ENCODE assay signal across 16 cellular contexts in the genomic region with DNA sequence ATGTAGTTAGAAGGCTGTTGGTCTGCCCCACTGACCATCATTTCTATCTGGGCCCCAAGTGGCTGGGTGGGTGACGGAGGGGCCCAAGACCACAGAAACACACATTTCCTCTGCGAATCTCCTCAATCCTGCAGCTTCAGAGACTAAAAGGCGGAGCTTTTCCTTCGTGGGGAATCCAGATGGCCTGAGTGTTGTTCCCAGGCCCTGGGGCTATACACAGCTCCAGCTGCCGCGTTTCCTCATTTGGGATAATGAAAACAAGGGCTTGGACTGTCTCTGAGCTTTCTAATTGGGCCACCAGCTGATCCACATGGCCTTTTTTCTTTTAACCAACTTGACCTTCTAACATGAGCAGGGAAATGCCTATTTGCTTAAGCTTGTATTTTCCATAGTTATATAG.
DNase-seq lines count a peak whose midpoint lies in the region; ATAC-seq and TF ChIP-seq lines count a peak whose summit lies in the region.
"Had no signal": no experiment of that assay in that cellular context is flagged by ENCODE, and none has a peak within 500 bp of the region (broad histone marks: within the 10 kb centered on the region; RNA-seq: fewer than 3 reads in every experiment).

No MANE protein-coding gene starts in this region.

- peaks cover 16% of the 10 kb centered on the region for H3K4me1 Mint-ChIP-seq in progenitor cell of endocrine pancreas (ENCODE audit: low read depth)

- DNase-seq in DMS 273 (lab: John Stamatoyannopoulos, UW; ENCODE audit: unreplicated experiment) (peak; percentile 81), RPMI7951 (ENCODE audit: low read depth) (peak; percentile 95), heart right ventricle (peak in 1 of 2 donors; percentile 69), psoas muscle (no peak), Kasumi-1 (lab: John Stamatoyannopoulos, UW) (no peak), progenitor cell of endocrine pancreas (ENCODE audit: low spot score, unreplicated experiment) (no peak), NCI-H2171 treated with DMSO at 0.1 percent for 48 hours (lab: John Stamatoyannopoulos, UW) (no peak)
- DNase-seq in activated effector memory CD4-positive, alpha-beta T cell treated with anti-CD3 and anti-CD28 coated beads, Interleukin-2, amount 50 U/mL, for 16 hours, result no peak
- DNase-seq: activated CD4-positive, alpha-beta T cell treated with anti-CD3 and anti-CD28 coated beads, Interleukin-2, amount 50 U/mL, for 48 hours; activated T-cell treated with anti-CD3 and anti-CD28 coated beads, Interleukin-2, amount 50 U/mL, for 48 hours; adrenal gland; DMS153; NCI-H1417; stimulated activated naive B cell treated with anti-CD40 and anti-IgM and Interleukin-4, amounts not matched to agents 10 μg/mL and 1 μg/mL and 100 μg/mL, for 72 hours; SW 1271 had no signal

- H3K9me3 ChIP-seq in heart right ventricle (peaks cover 0 to 11% (median 0%) of the 10 kb centered on the region in 11 donors), psoas muscle (no peaks in the 10 kb centered on the region)
- H3K9me3 ChIP-seq: adrenal gland had no signal

- peaks cover 2% of the 10 kb centered on the region for H3K9me3 Mint-ChIP-seq in progenitor cell of endocrine pancreas (ENCODE audit: low read depth)

- WGBS in heart right ventricle, 2 donors, result 69 to 71% methylated on average over 6 of the region's 6 CpGs
- 47 to 50% (median 49%) methylated on average over 6 of the region's 6 CpGs for WGBS in psoas muscle, 3 donors

- no peak overlapping the region for H3K4me3 Mint-ChIP-seq in progenitor cell of endocrine pancreas (ENCODE audit: low read depth)
- H3K4me3 Mint-ChIP-seq: mesothelial cell of epicardium; stimulated activated naive B cell treated with anti-CD40 and anti-IgM and Interleukin-4, amounts not matched to agents 10 μg/mL and 1 μg/mL and 100 μg/mL, for 72 hours had no signal

- no peak overlapping the region for H3K27ac Mint-ChIP-seq in progenitor cell of endocrine pancreas
- H3K27ac Mint-ChIP-seq: mesothelial cell of epicardium; stimulated activated naive B cell treated with anti-CD40 and anti-IgM and Interleukin-4, amounts not matched to agents 10 μg/mL and 1 μg/mL and 100 μg/mL, for 72 hours had no signal

- peaks cover 3% of the 10 kb centered on the region for H3K27me3 Mint-ChIP-seq in progenitor cell of endocrine pancreas

- intact Hi-C loops in heart right ventricle (cut with DNase I), result loop anchor here in 3 of 10 donors (5.0 to 10.0 kb wide), 3 partner anchors 350 to 360 kb away; no protein-coding TSS in a partner anchor
- intact Hi-C loops in psoas muscle (cut with DNase I), result loop anchor here in 1 of 2 donors (10.0 kb wide), 1 partner anchor 360 kb away; no protein-coding TSS in a partner anchor

- H3K36me3 ChIP-seq in heart right ventricle (no peaks in the 10 kb centered on the region), psoas muscle (ENCODE audit: insufficient read depth in 1 of 2, low read depth in 1 of 2) (no peaks in the 10 kb centered on the region)
- H3K36me3 ChIP-seq: adrenal gland had no signal

- H3K27me3 ChIP-seq in heart right ventricle (no peaks in the 10 kb centered on the region), psoas muscle (ENCODE audit: insufficient read depth in 3 of 3, low read length in 2 of 3) (peaks cover 0 to 2% (median 0%) of the 10 kb centered on the region in 3 donors)
- H3K27me3 ChIP-seq: adrenal gland had no signal

- peak overlapping the region; percentile 26 to 78 (median 66) for H3K27ac ChIP-seq in heart right ventricle
- H3K27ac ChIP-seq in psoas muscle, result peak overlapping the region; percentile 46

- no peak overlapping the region for H3K4me3 ChIP-seq in heart right ventricle
- H3K4me3 ChIP-seq in psoas muscle, result no peak overlapping the region
- H3K4me3 ChIP-seq: adrenal gland had no signal

- no peaks in the 10 kb centered on the region for H3K36me3 Mint-ChIP-seq in progenitor cell of endocrine pancreas (ENCODE audit: insufficient read depth)
- H3K36me3 Mint-ChIP-seq: mesothelial cell of epicardium; stimulated activated naive B cell treated with anti-CD40 and anti-IgM and Interleukin-4, amounts not matched to agents 10 μg/mL and 1 μg/mL and 100 μg/mL, for 72 hours had no signal

- TF ChIP-seq CTCF in heart right ventricle (IDR thresholded peaks at IDR 0.05) (no peak), psoas muscle (IDR thresholded peaks at IDR 0.05) (no peak), progenitor cell of endocrine pancreas (IDR thresholded peaks at IDR 0.05; ENCODE audit: unreplicated experiment) (no peak)

- peak; percentile 66 to 88 (median 80) for ATAC-seq in heart right ventricle
- ATAC-seq in psoas muscle, result peak in 1 of 4 donors; percentile 60
- ATAC-seq: stimulated activated naive B cell treated with anti-CD40 and anti-IgM and Interleukin-4, amounts not matched to agents 10 μg/mL and 1 μg/mL and 100 μg/mL, for 72 hours had no signal

- peaks cover 0 to 46% (median 18%) of the 10 kb centered on the region in 9 donors for H3K4me1 ChIP-seq in heart right ventricle
- H3K4me1 ChIP-seq in psoas muscle, result no peaks in the 10 kb centered on the region
- H3K4me1 ChIP-seq: adrenal gland had no signal

Comparison
In these comparisons a context has a peak if more than half of its experiments do, and no peak if none do; other contexts are left out.
1. DNase-seq: peak in DMS 273 (single experiment) and RPMI7951 (single experiment); none in psoas muscle (0 of 2), Kasumi-1 (0 of 2), activated effector memory CD4-positive, alpha-beta T cell treated with anti-CD3 and anti-CD28 coated beads, Interleukin-2, amount 50 U/mL, for 16 hours (single experiment), progenitor cell of endocrine pancreas (single experiment) and NCI-H2171 treated with DMSO at 0.1 percent for 48 hours (single experiment).